26 cellular contexts compared by ENCODE assay signal in genomic region chr1:64851664-64852063, GRCh38.
DNase-seq lines count a peak whose midpoint lies in the region; ATAC-seq, FAIRE-seq and TF ChIP-seq lines count a peak whose summit lies in the region.
"Had no signal": no experiment of that assay in that cellular context is flagged by ENCODE, and none has a peak within 500 bp of the region (broad histone marks: within the 10 kb centered on the region; RNA-seq: fewer than 3 reads in every experiment).

No MANE protein-coding gene starts in this region.

- no peak for DNase-seq in CD4-positive, CD25-positive, alpha-beta regulatory T cell
- peak; percentile 27 for DNase-seq in H7
- DNase-seq in K562 (ENCODE audit: extremely low read depth in 1 of 4, low spot score in 3 of 4), result no peak
- DNase-seq in naive thymus-derived CD4-positive, alpha-beta T cell, result no peak
- DNase-seq in small intestine, result no peak
- DNase-seq in NCI-H748 (lab: John Stamatoyannopoulos, UW; ENCODE audit: unreplicated experiment), result no peak
- DNase-seq: activated CD4-positive, alpha-beta memory T cell treated with anti-CD3 and anti-CD28 coated beads, Interleukin-2, amount 10 ng/mL, durations not matched to agents 7 days and 5 days; activated gamma-delta T cell treated with Interleukin-2 at 50 U/mL for 16 hours; Calu3; DMS79; foreskin fibroblast; lower lobe of right lung; NCI-H1417 treated with DMSO at 0.1 percent for 48 hours; NCI-H2081 treated with DMSO at 0.1 percent for 48 hours; NCI-H2227 treated with DMSO at 0.1 percent for 48 hours; ovary; PC-9; Right ventricle myocardium superior; stimulated activated naive CD4-positive, alpha-beta T cell treated with Interleukin-2 at 50 U/mL for 16 hours; upper lobe of left lung had no signal

- no peaks in the 10 kb centered on the region for H4K20me1 ChIP-seq in K562 (replicated peaks; ENCODE audit: control insufficient read depth, insufficient read depth, low read length)

- H3K27ac Mint-ChIP-seq in CD4-positive, CD25-positive, alpha-beta regulatory T cell, result peak overlapping the region in 2 of 3 donors; percentile 56 to 58
- peak overlapping the region in 7 of 9 donors; percentile 33 to 65 (median 56) for H3K27ac Mint-ChIP-seq in naive thymus-derived CD4-positive, alpha-beta T cell
- H3K27ac Mint-ChIP-seq: activated CD4-positive, alpha-beta memory T cell treated with anti-CD3 and anti-CD28 coated beads, Interleukin-2, amount 10 ng/mL, durations not matched to agents 7 days and 5 days had no signal

- 94% methylated on average over 7 of the region's 7 CpGs for WGBS in K562 (ENCODE audit: insufficient coverage, low coverage, missing lambda C conversion rate)
- WGBS in small intestine, 3 donors, result 85 to 91% (median 90%) methylated on average over 7 of the region's 7 CpGs

- no peaks in the 10 kb centered on the region for H3K79me2 ChIP-seq in K562 (ENCODE audit: control insufficient read depth, insufficient read depth, low read length)

- peaks cover 0 to 5% (median 0%) of the 10 kb centered on the region in 4 donors for H3K4me1 Mint-ChIP-seq in CD4-positive, CD25-positive, alpha-beta regulatory T cell
- H3K4me1 Mint-ChIP-seq in naive thymus-derived CD4-positive, alpha-beta T cell, result peaks cover 0 to 6% (median 3%) of the 10 kb centered on the region in 7 donors

- H3K27ac ChIP-seq in CD4-positive, CD25-positive, alpha-beta regulatory T cell (ENCODE audit: insufficient read depth, low read length, poor library complexity, severe bottlenecking), result no peak overlapping the region
- no peak overlapping the region for H3K27ac ChIP-seq in K562 (ENCODE audit: extremely low read depth, low read depth, low read length)
- no peak overlapping the region for H3K27ac ChIP-seq in naive thymus-derived CD4-positive, alpha-beta T cell (ENCODE audit: low read depth, low read length)
- no peak overlapping the region for H3K27ac ChIP-seq in small intestine (ENCODE audit: low read depth in 1 of 2, low read length in 1 of 2)
- H3K27ac ChIP-seq: BLaER1 treated with 17β-estradiol and CSF1 and Interleukin-3, amounts not matched to agents 10 nM and 100 nM; coronary artery; esophagus muscularis mucosa; lower lobe of right lung; ovary; PC-9; suprapubic skin; upper lobe of left lung had no signal

- no peak for TF ChIP-seq RAD21 in K562 (CRISPR knock-in tag; conservative IDR thresholded peaks at IDR 0.05 in 1 of 2, IDR thresholded peaks at IDR 0.05 in 1 of 2)

- no peak overlapping the region for H3K4me3 ChIP-seq in CD4-positive, CD25-positive, alpha-beta regulatory T cell (ENCODE audit: low read depth, low read length)
- H3K4me3 ChIP-seq in H7 (ENCODE audit: insufficient read depth, low read depth, low read length) (no peak overlapping the region), K562 (no peak overlapping the region), small intestine (ENCODE audit: low read depth in 1 of 2, low read length in 2 of 2) (no peak overlapping the region)
- no peak overlapping the region for H3K4me3 ChIP-seq in naive thymus-derived CD4-positive, alpha-beta T cell (ENCODE audit: low read length)
- H3K4me3 ChIP-seq: BLaER1 treated with 17β-estradiol and CSF1 and Interleukin-3, amounts not matched to agents 10 nM and 100 nM; coronary artery; esophagus muscularis mucosa; lower lobe of right lung; ovary; PC-9; suprapubic skin; upper lobe of left lung had no signal

- peaks cover 99% of the 10 kb centered on the region for H3K36me3 ChIP-seq in CD4-positive, CD25-positive, alpha-beta regulatory T cell (ENCODE audit: control insufficient read depth, insufficient read depth, low read length)
- H3K36me3 ChIP-seq in H7 (replicated peaks; ENCODE audit: control insufficient read depth, insufficient read depth, low read length), result peaks cover 6% of the 10 kb centered on the region
- peaks cover 54% of the 10 kb centered on the region; the same call in 2 of the 3 replicates for H3K36me3 ChIP-seq in K562 (ENCODE audit: control insufficient read depth, insufficient read depth, low read length)
- H3K36me3 ChIP-seq in naive thymus-derived CD4-positive, alpha-beta T cell (ENCODE audit: control insufficient read depth in 2 of 3, insufficient read depth in 3 of 3, low read length in 3 of 3), result peaks cover 27 to 99% (median 32%) of the 10 kb centered on the region in 3 experiments
- peaks cover 6 to 15% of the 10 kb centered on the region in 2 donors for H3K36me3 ChIP-seq in small intestine (ENCODE audit: control insufficient read depth in 2 of 2, insufficient read depth in 2 of 2, low read length in 2 of 2)
- H3K36me3 ChIP-seq: ovary had no signal

- no peak overlapping the region for H3K4me3 Mint-ChIP-seq in CD4-positive, CD25-positive, alpha-beta regulatory T cell
- no peak overlapping the region for H3K4me3 Mint-ChIP-seq in naive thymus-derived CD4-positive, alpha-beta T cell
- H3K4me3 Mint-ChIP-seq: activated CD4-positive, alpha-beta memory T cell treated with anti-CD3 and anti-CD28 coated beads, Interleukin-2, amount 10 ng/mL, durations not matched to agents 7 days and 5 days had no signal

- no peak for ATAC-seq in CD4-positive, CD25-positive, alpha-beta regulatory T cell (ENCODE audit: low read depth in 2 of 2)
- no peak for ATAC-seq in K562
- ATAC-seq in naive thymus-derived CD4-positive, alpha-beta T cell, result no peak
- no peak for ATAC-seq in HG02852 (IDR thresholded peaks at IDR 0.05; ENCODE audit: unreplicated experiment)
- ATAC-seq: lower lobe of right lung had no signal

- intact Hi-C loops in K562 (cut with micrococcal nuclease), result no loop called here
- intact Hi-C loops in naive thymus-derived CD4-positive, alpha-beta T cell (cut with micrococcal nuclease), result no loop called here

- no peak overlapping the region for H3K9ac ChIP-seq in K562 (ENCODE audit: insufficient read depth in 1 of 2, low read depth in 2 of 2, low read length in 2 of 2)
- H3K9ac ChIP-seq: BLaER1 treated with 17β-estradiol and CSF1 and Interleukin-3, amounts not matched to agents 10 nM and 100 nM had no signal

- H3K4me1 ChIP-seq in CD4-positive, CD25-positive, alpha-beta regulatory T cell (ENCODE audit: control insufficient read depth, insufficient read depth, low read length, poor library complexity, severe bottlenecking), result no peaks in the 10 kb centered on the region
- no peaks in the 10 kb centered on the region for H3K4me1 ChIP-seq in K562 (replicated peaks in 1 of 2; ENCODE audit: control insufficient read depth in 2 of 2, insufficient read depth in 2 of 2, low read length in 2 of 2)
- H3K4me1 ChIP-seq in naive thymus-derived CD4-positive, alpha-beta T cell (ENCODE audit: control insufficient read depth in 2 of 2, insufficient read depth in 2 of 2, low read length in 2 of 2), result no peaks in the 10 kb centered on the region
- H3K4me1 ChIP-seq in small intestine (ENCODE audit: control insufficient read depth in 2 of 2, insufficient read depth in 1 of 2, low read depth in 1 of 2, low read length in 1 of 2), result no peaks in the 10 kb centered on the region
- H3K4me1 ChIP-seq: suprapubic skin had no signal

- in situ Hi-C loops in K562 (cut with MboI), result no loop called here

- TF ChIP-seq POLR2A in K562 (conservative IDR thresholded peaks at IDR 0.05), result no peak

- H3K9me1 ChIP-seq in K562 (ENCODE audit: control insufficient read depth, insufficient read depth, low read length), result no peaks in the 10 kb centered on the region

- POLR2A ChIA-PET in K562 (lab: Yijun Ruan, JAX), result interaction anchor here (1.0 to 1.1 kb wide), 2 partner anchors 19 to 47 kb away, joined by 3 to 4 read pairs; no protein-coding TSS in a partner anchor
- POLR2A ChIA-PET in naive thymus-derived CD4-positive, alpha-beta T cell (lab: Charles Lee), result interaction anchor here (1.1 kb wide), 1 partner anchor 199 kb away, joined by 4 read pairs; no protein-coding TSS in a partner anchor

- no peaks in the 10 kb centered on the region for H3K9me3 Mint-ChIP-seq in CD4-positive, CD25-positive, alpha-beta regulatory T cell
- H3K9me3 Mint-ChIP-seq in naive thymus-derived CD4-positive, alpha-beta T cell, result peaks cover 0 to 2% (median 0%) of the 10 kb centered on the region in 11 donors
- H3K9me3 Mint-ChIP-seq: activated CD4-positive, alpha-beta memory T cell treated with anti-CD3 and anti-CD28 coated beads, Interleukin-2, amount 10 ng/mL, durations not matched to agents 7 days and 5 days had no signal

- TF ChIP-seq EP300 in K562 (IDR thresholded peaks at IDR 0.05; ENCODE audit: low read length), result no peak

- no peaks in the 10 kb centered on the region for H3K27me3 Mint-ChIP-seq in CD4-positive, CD25-positive, alpha-beta regulatory T cell
- no peaks in the 10 kb centered on the region for H3K27me3 Mint-ChIP-seq in naive thymus-derived CD4-positive, alpha-beta T cell
- H3K27me3 Mint-ChIP-seq: activated CD4-positive, alpha-beta memory T cell treated with anti-CD3 and anti-CD28 coated beads, Interleukin-2, amount 10 ng/mL, durations not matched to agents 7 days and 5 days had no signal

- H3K27me3 ChIP-seq in CD4-positive, CD25-positive, alpha-beta regulatory T cell (ENCODE audit: control insufficient read depth, insufficient read depth, low read length), result no peaks in the 10 kb centered on the region
- no peaks in the 10 kb centered on the region for H3K27me3 ChIP-seq in H7 (ENCODE audit: control insufficient read depth, insufficient read depth, low read length)
- H3K27me3 ChIP-seq in K562 (ENCODE audit: control insufficient read depth in 2 of 2, insufficient read depth in 2 of 2, low read length in 2 of 2), result no peaks in the 10 kb centered on the region
- H3K27me3 ChIP-seq in naive thymus-derived CD4-positive, alpha-beta T cell (ENCODE audit: control insufficient read depth in 2 of 2, insufficient read depth in 2 of 2, low read length in 2 of 2), result no peaks in the 10 kb centered on the region
- no peaks in the 10 kb centered on the region for H3K27me3 ChIP-seq in small intestine (ENCODE audit: control insufficient read depth in 2 of 2, insufficient read depth in 2 of 2, low read length in 2 of 2)
- H3K27me3 ChIP-seq: BLaER1 treated with 17β-estradiol and CSF1 and Interleukin-3, amounts not matched to agents 10 nM and 100 nM; esophagus muscularis mucosa; ovary; suprapubic skin; upper lobe of left lung had no signal

- no peak overlapping the region for H3K4me2 ChIP-seq in K562 (ENCODE audit: insufficient read depth, low read length)
- H3K4me2 ChIP-seq: PC-9 had no signal

- peaks cover 43% of the 10 kb centered on the region for H3K36me3 Mint-ChIP-seq in CD4-positive, CD25-positive, alpha-beta regulatory T cell
- H3K36me3 Mint-ChIP-seq in naive thymus-derived CD4-positive, alpha-beta T cell, result peaks cover 8 to 74% (median 19%) of the 10 kb centered on the region in 5 donors

- H3K9me3 ChIP-seq in CD4-positive, CD25-positive, alpha-beta regulatory T cell (ENCODE audit: control insufficient read depth in 2 of 2, low read length in 2 of 2), result no peaks in the 10 kb centered on the region
- H3K9me3 ChIP-seq in K562 (replicated peaks; ENCODE audit: control insufficient read depth, insufficient read depth, low read depth, low read length) (no peaks in the 10 kb centered on the region), small intestine (ENCODE audit: control insufficient read depth, low read depth) (no peaks in the 10 kb centered on the region)
- H3K9me3 ChIP-seq in naive thymus-derived CD4-positive, alpha-beta T cell (ENCODE audit: control insufficient read depth in 2 of 3, low read length in 3 of 3), result no peaks in the 10 kb centered on the region
- H3K9me3 ChIP-seq: BLaER1 treated with 17β-estradiol and CSF1 and Interleukin-3, amounts not matched to agents 10 nM and 100 nM; esophagus muscularis mucosa; lower lobe of right lung; ovary; suprapubic skin; upper lobe of left lung had no signal

- TF ChIP-seq CTCF in K562 (IDR thresholded peaks at IDR 0.05 in 2 of 3, conservative IDR thresholded peaks at IDR 0.05 in 1 of 3; ENCODE audit: insufficient read depth in 2 of 3, low read depth in 1 of 3, low read length in 3 of 3), result no peak

- FAIRE-seq in K562 (lab: Jason Lieb, UNC) (no peak), small intestine (lab: Jason Lieb, UNC) (no peak)
- FAIRE-seq: G401.6 had no signal

- CTCF ChIA-PET in K562 (lab: Yijun Ruan, JAX; ENCODE audit: low intra/inter-chr PET ratio), result no interaction called here
- CTCF ChIA-PET in naive thymus-derived CD4-positive, alpha-beta T cell (lab: Charles Lee), result no interaction called here

- no peak overlapping the region for H2AFZ ChIP-seq in K562 (ENCODE audit: low read depth, low read length)
- H2AFZ ChIP-seq: PC-9 had no signal

- BruUV-seq in K562 (replicated peaks; lab: Mats Ljungman, UMichigan), result no TSS peak
